ENCODE assay signal across 8 cellular contexts in the genomic region with DNA sequence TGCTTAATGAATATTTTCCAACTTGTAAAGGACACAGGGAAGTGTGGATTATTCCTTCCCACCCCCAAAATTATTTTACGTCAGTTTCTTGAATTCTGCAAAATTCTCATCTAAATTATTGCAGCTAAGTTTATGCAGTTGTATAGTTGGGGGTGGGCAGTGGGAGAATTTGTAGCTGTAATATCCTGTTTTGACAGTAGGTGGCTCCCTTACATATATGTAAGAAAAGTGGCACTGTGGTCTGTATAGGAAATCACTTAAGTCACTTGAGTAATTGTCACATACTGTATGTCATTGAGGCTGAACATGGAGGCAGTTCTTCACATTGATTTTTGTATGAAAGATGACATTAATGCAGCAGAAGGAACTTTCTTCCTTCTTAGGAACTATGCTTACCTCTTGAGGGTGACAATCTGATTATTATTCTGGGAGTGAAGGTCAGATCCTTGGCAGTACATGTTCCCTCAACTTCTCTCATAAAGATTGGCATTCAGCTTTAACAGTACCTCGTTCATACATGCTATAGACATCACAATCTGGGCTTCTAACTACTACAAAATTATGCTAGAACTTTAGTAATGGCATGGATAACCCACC. TPM values are rescaled to one million over a fixed set of nuclear protein-coding genes. Genes with fewer than 3 reads are reported as not detected.
DNase-seq lines count a peak whose midpoint lies in the region; ATAC-seq and TF ChIP-seq lines count a peak whose summit lies in the region.

No MANE protein-coding gene starts in this region.

- H3K27me3 ChIP-seq in CD4-positive, alpha-beta memory T cell (ENCODE audit: insufficient read depth, low read length) = no peaks in the 10 kb centered on the region
- no peaks in the 10 kb centered on the region for H3K27me3 ChIP-seq in esophagus muscularis mucosa

- peak; percentile 51 to 62 (median 59) for DNase-seq in CD4-positive, alpha-beta memory T cell
- peak; percentile 49 for DNase-seq in NCI-H2227 treated with DMSO at 0.1 percent for 48 hours (lab: John Stamatoyannopoulos, UW)
- DNase-seq in activated CD4-positive, alpha-beta T cell treated with anti-CD3 and anti-CD28 coated beads for 4 hours = peak; percentile 15 to 33
- DNase-seq in esophagus muscularis mucosa (ENCODE audit: extremely low spot score) = no peak
- peak; percentile 20 for DNase-seq in natural killer cell

- intact Hi-C loops in CD4-positive, alpha-beta memory T cell (cut with micrococcal nuclease) = loop anchor here (1.0 to 5.0 kb wide), 5 partner anchors 79 to 1477 kb away; a partner anchor contains a TSS
- intact Hi-C loops in esophagus muscularis mucosa (cut with DNase I) = loop anchor here (5.0 kb wide), 2 partner anchors 79 to 194 kb away; a partner anchor contains a TSS
- intact Hi-C loops in natural killer cell (cut with micrococcal nuclease) = loop anchor here (1.0 to 2.0 kb wide), 3 partner anchors 79 to 1477 kb away; a partner anchor contains a TSS

- no peaks in the 10 kb centered on the region for H3K4me1 ChIP-seq in CD4-positive, alpha-beta memory T cell (ENCODE audit: insufficient read depth, low read length)
- H3K4me1 ChIP-seq in esophagus muscularis mucosa = no peaks in the 10 kb centered on the region

- H3K27ac ChIP-seq in CD4-positive, alpha-beta memory T cell (ENCODE audit: low read depth, low read length) = no peak overlapping the region
- no peak overlapping the region for H3K27ac ChIP-seq in esophagus muscularis mucosa (replicated peaks in 1 of 4)

- no peak overlapping the region for H3K4me3 ChIP-seq in CD4-positive, alpha-beta memory T cell (ENCODE audit: low read length in 2 of 2)
- H3K4me3 ChIP-seq in esophagus muscularis mucosa = no peak overlapping the region

- no peaks in the 10 kb centered on the region for H3K27me3 Mint-ChIP-seq in CD4-positive, alpha-beta memory T cell
- no peaks in the 10 kb centered on the region for H3K27me3 Mint-ChIP-seq in natural killer cell (ENCODE audit: low read depth in 2 of 2)

- TF ChIP-seq POLR2A in esophagus muscularis mucosa (IDR thresholded peaks at IDR 0.05; ENCODE audit: low read depth) = no peak

- H3K9me3 Mint-ChIP-seq in CD4-positive, alpha-beta memory T cell = no peaks in the 10 kb centered on the region
- no peaks in the 10 kb centered on the region for H3K9me3 Mint-ChIP-seq in natural killer cell

- H3K36me3 ChIP-seq in CD4-positive, alpha-beta memory T cell (ENCODE audit: insufficient read depth, low read length) = no peaks in the 10 kb centered on the region
- no peaks in the 10 kb centered on the region for H3K36me3 ChIP-seq in esophagus muscularis mucosa

- H3K36me3 Mint-ChIP-seq in CD4-positive, alpha-beta memory T cell = peaks cover 0 to 3% of the 10 kb centered on the region in 2 donors
- H3K36me3 Mint-ChIP-seq in natural killer cell = no peaks in the 10 kb centered on the region

- CTCF ChIA-PET in CD4-positive, alpha-beta memory T cell (lab: Charles Lee; ENCODE audit: partially characterized antibody) = interaction anchor here (0.6 to 2.9 kb wide), 21 partner anchors 10 to 1476 kb away, joined by 3 to 45 read pairs (median 4); a partner anchor contains a TSS

- peak; percentile 67 for ATAC-seq in GM19043 (IDR thresholded peaks at IDR 0.05; ENCODE audit: low read depth, unreplicated experiment)
- ATAC-seq in HG03280 (IDR thresholded peaks at IDR 0.05; ENCODE audit: unreplicated experiment) = peak; percentile 62
- peak; percentile 94 to 100 (median 100) for ATAC-seq in natural killer cell
- no peak for ATAC-seq in GM18520 (IDR thresholded peaks at IDR 0.05; ENCODE audit: unreplicated experiment)

- POLR2A ChIA-PET in CD4-positive, alpha-beta memory T cell (lab: Charles Lee; ENCODE audit: partially characterized antibody) = no interaction called here

- no peak overlapping the region for H3K27ac Mint-ChIP-seq in CD4-positive, alpha-beta memory T cell
- H3K27ac Mint-ChIP-seq in natural killer cell = peak overlapping the region in 1 of 2 donors; percentile 45

- TF ChIP-seq EP300 in esophagus muscularis mucosa (IDR thresholded peaks at IDR 0.05) = no peak

- H3K4me3 Mint-ChIP-seq in CD4-positive, alpha-beta memory T cell = no peak overlapping the region
- H3K4me3 Mint-ChIP-seq in natural killer cell = no peak overlapping the region

- H3K4me1 Mint-ChIP-seq in CD4-positive, alpha-beta memory T cell = peaks cover 0 to 2% (median 0%) of the 10 kb centered on the region in 4 donors
- peaks cover 5% of the 10 kb centered on the region in 2 donors for H3K4me1 Mint-ChIP-seq in natural killer cell

- peak; percentile 68 to 81 (median 75) for TF ChIP-seq CTCF in esophagus muscularis mucosa (IDR thresholded peaks at IDR 0.05)
- peak; percentile 72 for TF ChIP-seq CTCF in natural killer cell (IDR thresholded peaks at IDR 0.05)

- no peaks in the 10 kb centered on the region for H3K9me3 ChIP-seq in CD4-positive, alpha-beta memory T cell (ENCODE audit: control insufficient read depth in 1 of 2, low read length in 2 of 2)
- no peaks in the 10 kb centered on the region for H3K9me3 ChIP-seq in esophagus muscularis mucosa

- 2% methylated on average over 2 of the region's 2 CpGs for WGBS in esophagus muscularis mucosa

RNA-seq across cellular contexts. Expression of a gene that starts 14.6 kb away (rescaled TPM):
- total RNA-seq in CD4-positive, alpha-beta memory T cell = under 1 TPM in 1 of 2 experiments, not detected in 1; 0.25 TPM
- not detected for polyA plus RNA-seq in CD4-positive, alpha-beta memory T cell
- total RNA-seq in esophagus muscularis mucosa (under 1 TPM in 2 of 4 donors, not detected in 2; 0.23 to 0.26 TPM), natural killer cell (not detected)

RNA-seq across cellular contexts. Expression of a gene that starts 48.5 kb away (rescaled TPM):
- 1 to 10 TPM; 4.1 to 5.7 TPM for total RNA-seq in CD4-positive, alpha-beta memory T cell
- under 1 TPM in 1 of 2 donors, not detected in 1; 0.31 TPM for polyA plus RNA-seq in CD4-positive, alpha-beta memory T cell
- total RNA-seq in esophagus muscularis mucosa (1 to 10 TPM in 3 of 4 donors, under 1 TPM in 1; 0.99 to 2.7 (median 1.8) TPM), natural killer cell (1 to 10 TPM; 1.8 to 3.2 (median 2.3) TPM)
